Comparison of ENCODE assay signal across 8 cellular contexts in genomic region chr11:62575156-62575555, GRCh38. TPM values are rescaled to one million over a fixed set of nuclear protein-coding genes. Genes with fewer than 3 reads are reported as not detected.
A peak's percentile ranks its signal among the peaks of the same experiment; 100 is the strongest.
DNase-seq lines count a peak whose midpoint lies in the region; ATAC-seq and TF ChIP-seq lines count a peak whose summit lies in the region.

No MANE protein-coding gene starts in this region.

- POLR2A ChIA-PET in HCT116 (lab: Charles Lee): interaction anchor here (1.8 kb wide), 1 partner anchor 16 kb away, joined by 52 read pairs; the partner anchor contains the start of gene TUT1
- POLR2A ChIA-PET in activated CD4-positive, alpha-beta memory T cell treated with anti-CD3 and anti-CD28 coated beads for 36 hours (lab: Charles Lee): interaction anchor here (0.7 to 3.3 kb wide), 10 partner anchors 11 to 266 kb away, joined by 3 to 33 read pairs (median 6); partner anchors contain the start of genes INTS5, LBHD1, TUT1 and UQCC3

- H3K4me3 ChIP-seq in HCT116 (replicated peaks in 1 of 2; ENCODE audit: low read depth in 1 of 2, low read length in 2 of 2) (no peak overlapping the region), right cardiac atrium (ENCODE audit: low read length) (no peak overlapping the region), smooth muscle cell (peak overlapping the region; percentile 97)

- H3K4me2 ChIP-seq in HCT116 (ENCODE audit: low read length): peak overlapping the region; percentile 81; the same call in 1 of the 2 replicates
- H3K4me2 ChIP-seq in smooth muscle cell: peak overlapping the region; percentile 91

- peaks cover 45% of the 10 kb centered on the region for H3K36me3 Mint-ChIP-seq in activated CD4-positive, alpha-beta memory T cell treated with anti-CD3 and anti-CD28 coated beads for 36 hours

- no TSS peak for BruUV-seq in HCT116 (replicated peaks; lab: Mats Ljungman, UMichigan)

- H3K27me3 ChIP-seq in HCT116 (ENCODE audit: insufficient read depth, low read length) (no peaks in the 10 kb centered on the region), right cardiac atrium (ENCODE audit: control insufficient read depth, insufficient read depth) (no peaks in the 10 kb centered on the region), smooth muscle cell (ENCODE audit: low read depth) (no peaks in the 10 kb centered on the region)

- 42% methylated on average over 17 of the region's 17 CpGs for WGBS in right cardiac atrium
- WGBS in smooth muscle cell (ENCODE audit: low lambda C conversion rate): 74% methylated on average over 17 of the region's 17 CpGs

- H2AFZ ChIP-seq in HCT116 (ENCODE audit: low read depth, low read length, poor library complexity, severe bottlenecking): no peak overlapping the region
- H2AFZ ChIP-seq in smooth muscle cell (ENCODE audit: low read depth): no peak overlapping the region

- TF ChIP-seq POLR2A in HCT116 (IDR thresholded peaks at IDR 0.05; ENCODE audit: borderline replicate concordance, extremely low read depth, insufficient read depth, insufficient read length): no peak

- TF ChIP-seq CTCF in HCT116 (IDR thresholded peaks at IDR 0.05 in 2 of 3, conservative IDR thresholded peaks at IDR 0.05 in 1 of 3; ENCODE audit: borderline replicate concordance in 1 of 3, insufficient read depth in 1 of 3, low read depth in 2 of 3, low read length in 2 of 3) (no peak), smooth muscle cell (IDR thresholded peaks at IDR 0.05; ENCODE audit: borderline replicate concordance, insufficient read depth, poor library complexity, severe bottlenecking) (no peak)

- H3K9ac ChIP-seq in HCT116 (ENCODE audit: low read length) (0 out of 2 replicates have a peak overlapping the region, but pooled peaks have one; percentile 75), smooth muscle cell (ENCODE audit: low read depth) (peak overlapping the region; percentile 97)

- no peak for TF ChIP-seq RAD21 in HCT116 (IDR thresholded peaks at IDR 0.05; ENCODE audit: low read depth)

- DNase-seq in HCT116 (ENCODE audit: low read depth, low spot score): no peak
- no peak for DNase-seq in activated CD4-positive, alpha-beta memory T cell treated with anti-CD3 and anti-CD28 coated beads for 36 hours
- DNase-seq in right cardiac atrium: peak in 1 of 3 donors; percentile 76
- DNase-seq in smooth muscle cell (lab: John Stamatoyannopoulos, UW; ENCODE audit: unreplicated experiment): no peak
- no peak for DNase-seq in NCI-H524 (lab: John Stamatoyannopoulos, UW)

- no peaks in the 10 kb centered on the region for H3K9me3 Mint-ChIP-seq in activated CD4-positive, alpha-beta memory T cell treated with anti-CD3 and anti-CD28 coated beads for 36 hours

- peaks cover 5% of the 10 kb centered on the region for H3F3A ChIP-seq in smooth muscle cell (ENCODE audit: low read depth)

- H3K4me1 Mint-ChIP-seq in activated CD4-positive, alpha-beta memory T cell treated with anti-CD3 and anti-CD28 coated beads for 36 hours (ENCODE audit: low read depth): peaks cover 42% of the 10 kb centered on the region

- intact Hi-C loops in HCT116 (cut with micrococcal nuclease) (no loop called here), right cardiac atrium (cut with DNase I) (no loop called here)
- intact Hi-C loops in activated CD4-positive, alpha-beta memory T cell treated with anti-CD3 and anti-CD28 coated beads for 36 hours (cut with micrococcal nuclease): no loop called here

- H3K79me2 ChIP-seq in HCT116 (ENCODE audit: insufficient read depth, low read length) (peaks cover 36% of the 10 kb centered on the region), smooth muscle cell (ENCODE audit: low read depth) (peaks cover 58% of the 10 kb centered on the region)

- H3K27me3 Mint-ChIP-seq in activated CD4-positive, alpha-beta memory T cell treated with anti-CD3 and anti-CD28 coated beads for 36 hours: no peaks in the 10 kb centered on the region

- peak overlapping the region; percentile 63 for H3K27ac ChIP-seq in HCT116 (ENCODE audit: low read depth, low read length)
- H3K27ac ChIP-seq in right cardiac atrium (ENCODE audit: low read length): peak overlapping the region; percentile 41
- peak overlapping the region; percentile 94 for H3K27ac ChIP-seq in smooth muscle cell (ENCODE audit: low read depth)

- H3K4me1 ChIP-seq in HCT116 (ENCODE audit: control insufficient read depth in 1 of 2, insufficient read depth in 2 of 2, low read length in 2 of 2) (peaks cover 8 to 26% of the 10 kb centered on the region in 2 experiments), right cardiac atrium (ENCODE audit: control insufficient read depth, insufficient read depth, low read length) (peaks cover 2% of the 10 kb centered on the region), smooth muscle cell (ENCODE audit: low read depth) (peaks cover 11% of the 10 kb centered on the region)

- H3K27ac Mint-ChIP-seq in activated CD4-positive, alpha-beta memory T cell treated with anti-CD3 and anti-CD28 coated beads for 36 hours: peak overlapping the region; percentile 96

- peak overlapping the region; percentile 93 for H3K4me3 Mint-ChIP-seq in activated CD4-positive, alpha-beta memory T cell treated with anti-CD3 and anti-CD28 coated beads for 36 hours

- H3K9me2 ChIP-seq in HCT116 (ENCODE audit: insufficient read depth): no peaks in the 10 kb centered on the region

- H3K9me3 ChIP-seq in HCT116 (ENCODE audit: control insufficient read depth in 1 of 2, insufficient read depth in 1 of 2, low read depth in 1 of 2, low read length in 2 of 2) (no peaks in the 10 kb centered on the region), right cardiac atrium (ENCODE audit: control insufficient read depth, low read length) (no peaks in the 10 kb centered on the region), smooth muscle cell (replicated peaks; ENCODE audit: low read depth) (no peaks in the 10 kb centered on the region)

- CTCF ChIA-PET in HCT116 (lab: Charles Lee): interaction anchor here (1.8 kb wide), 1 partner anchor 150 kb away, joined by 18 read pairs; no protein-coding TSS in a partner anchor
- CTCF ChIA-PET in activated CD4-positive, alpha-beta memory T cell treated with anti-CD3 and anti-CD28 coated beads for 36 hours (lab: Charles Lee): interaction anchor here (0.9 to 4.4 kb wide), 5 partner anchors 16 to 150 kb away, joined by 3 to 30 read pairs (median 15); partner anchors contain the start of gene TUT1

- RAD21 ChIA-PET in HCT116 (lab: Charles Lee; ENCODE audit: low non-redundant PET in 1 of 2, low total read pairs in 2 of 2, uncharacterized antibody in 2 of 2, unreplicated experiment in 2 of 2): no interaction called here

- H3K36me3 ChIP-seq in HCT116 (ENCODE audit: control insufficient read depth in 1 of 2, insufficient read depth in 2 of 2, low read length in 2 of 2): peaks cover 31 to 50% of the 10 kb centered on the region in 2 experiments
- H3K36me3 ChIP-seq in smooth muscle cell (ENCODE audit: low read depth): peaks cover 3% of the 10 kb centered on the region

- H4K20me1 ChIP-seq in HCT116 (ENCODE audit: insufficient read depth): no peaks in the 10 kb centered on the region; the same call in 1 of the 2 replicates
- peaks cover 31% of the 10 kb centered on the region for H4K20me1 ChIP-seq in smooth muscle cell (ENCODE audit: low read depth)

- no peak for ATAC-seq in HCT116
- ATAC-seq in right cardiac atrium: no peak
- ATAC-seq in GM21360 (IDR thresholded peaks at IDR 0.05; ENCODE audit: unreplicated experiment): no peak
- no peak for ATAC-seq in HG03196 (IDR thresholded peaks at IDR 0.05; ENCODE audit: unreplicated experiment)
- no peak for ATAC-seq in HG02678 (IDR thresholded peaks at IDR 0.05; ENCODE audit: unreplicated experiment)

TF ChIP-seq in HCT116, 20 proteins besides CTCF, POLR2A, EP300 and RAD21 (continues in another document):
- TF ChIP-seq ZFX (IDR thresholded peaks at IDR 0.05): no peak

RNA-seq across cellular contexts. Expression of gene EEF1G, which starts 1.5 kb away (rescaled TPM):
- total RNA-seq in HCT116 (2021; ENCODE audit: unreplicated experiment): 1,901 TPM
- 2,991 and 3,021 TPM in 2 replicates for polyA plus RNA-seq in HCT116 (2012)
- total RNA-seq in activated CD4-positive, alpha-beta memory T cell treated with anti-CD3 and anti-CD28 coated beads for 36 hours: 1,000 to 10,000 TPM; 1,956 to 1,989 TPM
- 1,000 to 10,000 TPM in 1 of 4 donors, 100 to 1,000 TPM in 3; 807 to 1,060 (median 897) TPM for total RNA-seq in right cardiac atrium
- polyA plus RNA-seq in right cardiac atrium: 770 TPM
- 773 and 864 TPM in 2 replicates for total RNA-seq in smooth muscle cell
- 433 and 463 TPM in 2 replicates for polyA plus RNA-seq in smooth muscle cell

RNA-seq across cellular contexts. Expression of gene TUT1, which starts 16.2 kb away (rescaled TPM):
- total RNA-seq in HCT116 (2021; ENCODE audit: unreplicated experiment) (49.0 TPM), right cardiac atrium (10 to 100 TPM in 3 of 4 donors, 1 to 10 TPM in 1; 8.0 to 15.3 (median 11.5) TPM), smooth muscle cell (3.0 and 5.5 TPM in 2 replicates)
- polyA plus RNA-seq in HCT116 (2012): 23.7 and 25.5 TPM in 2 replicates
- 10 to 100 TPM; 32.7 to 34.2 TPM for total RNA-seq in activated CD4-positive, alpha-beta memory T cell treated with anti-CD3 and anti-CD28 coated beads for 36 hours
- polyA plus RNA-seq in right cardiac atrium (10.7 TPM), smooth muscle cell (15.9 and 18.6 TPM in 2 replicates)

RNA-seq across cellular contexts. Expression of gene MTA2, which starts 26.5 kb away (rescaled TPM):
- 98.9 TPM for total RNA-seq in HCT116 (2021; ENCODE audit: unreplicated experiment)
- polyA plus RNA-seq in HCT116 (2012): 61.2 and 68.3 TPM in 2 replicates
- total RNA-seq in activated CD4-positive, alpha-beta memory T cell treated with anti-CD3 and anti-CD28 coated beads for 36 hours: 100 to 1,000 TPM; 166 to 167 TPM
- 10 to 100 TPM; 34.8 to 47.6 (median 38.3) TPM for total RNA-seq in right cardiac atrium
- polyA plus RNA-seq in right cardiac atrium: 24.1 TPM
- total RNA-seq in smooth muscle cell: 57.0 and 65.9 TPM in 2 replicates
- 20.5 and 22.7 TPM in 2 replicates for polyA plus RNA-seq in smooth muscle cell

RNA-seq across cellular contexts. Expression of gene AHNAK, which starts 28.6 kb away (rescaled TPM):
- total RNA-seq in HCT116 (2021; ENCODE audit: unreplicated experiment) (239 TPM), right cardiac atrium (100 to 1,000 TPM; 289 to 371 (median 320) TPM), smooth muscle cell (229 and 240 TPM in 2 replicates)
- 99.3 and 137 TPM in 2 replicates for polyA plus RNA-seq in HCT116 (2012)
- total RNA-seq in activated CD4-positive, alpha-beta memory T cell treated with anti-CD3 and anti-CD28 coated beads for 36 hours: 10 to 100 TPM; 83.7 to 85.2 TPM
- polyA plus RNA-seq in right cardiac atrium (78.1 TPM), smooth muscle cell (27.2 and 58.8 TPM in 2 replicates)

RNA-seq across cellular contexts. Expression of gene EML3, which starts 37.4 kb away (rescaled TPM):
- total RNA-seq in HCT116 (2021; ENCODE audit: unreplicated experiment) (124 TPM), right cardiac atrium (10 to 100 TPM; 23.5 to 33.3 (median 26.7) TPM), smooth muscle cell (20.6 and 35.0 TPM in 2 replicates)
- 65.7 and 71.8 TPM in 2 replicates for polyA plus RNA-seq in HCT116 (2012)
- total RNA-seq in activated CD4-positive, alpha-beta memory T cell treated with anti-CD3 and anti-CD28 coated beads for 36 hours: 100 to 1,000 TPM; 113 to 116 TPM
- polyA plus RNA-seq in right cardiac atrium (23.9 TPM), smooth muscle cell (36.8 and 47.2 TPM in 2 replicates)

Comparison
In these comparisons a context has a peak if more than half of its experiments do, and no peak if none do; other contexts are left out.
1. H3K27ac ChIP-seq: peak in every context shown above with its lines; median percentile 94 in smooth muscle cell; 63 in HCT116; 41 in right cardiac atrium.